20 cellular contexts compared by ENCODE assay signal in genomic region chr9:20491612-20492011, GRCh38.
"Had no signal": no experiment of that assay in that cellular context is flagged by ENCODE, and none has a peak within 500 bp of the region (broad histone marks: within the 10 kb centered on the region; RNA-seq: fewer than 3 reads in every experiment).

No MANE protein-coding gene starts in this region.

- H3K9me2 ChIP-seq: SK-N-SH had no signal

- H3K9ac ChIP-seq: SK-N-SH had no signal

- ATAC-seq: T-cell had no signal

- H3K4me2 ChIP-seq: SK-N-SH had no signal

- FAIRE-seq: RCC 7860 had no signal

- H3K27ac ChIP-seq: HL-60 had no signal

- H3K4me3 ChIP-seq: MG63 had no signal

- H3K36me3 ChIP-seq: MG63 had no signal

- H3K9me3 ChIP-seq: MG63, SK-N-SH had no signal

- DNase-seq: MG63, NCI-H1092 treated with DMSO at 0.1 percent for 48 hours, NCI-H1436, NCI-H187, NCI-H2029, NCI-H2081 treated with DMSO at 0.1 percent for 48 hours, NCI-H2171, NCI-H226, NCI-H446, NCI-H510A, NCI-H524 treated with DMSO at 0.1 percent for 48 hours, NCI-H69, NCI-H774, Right ventricle myocardium superior, RPMI8226, SK-N-SH, SW 1271, T-cell had no signal
